In the genomic region with DNA sequence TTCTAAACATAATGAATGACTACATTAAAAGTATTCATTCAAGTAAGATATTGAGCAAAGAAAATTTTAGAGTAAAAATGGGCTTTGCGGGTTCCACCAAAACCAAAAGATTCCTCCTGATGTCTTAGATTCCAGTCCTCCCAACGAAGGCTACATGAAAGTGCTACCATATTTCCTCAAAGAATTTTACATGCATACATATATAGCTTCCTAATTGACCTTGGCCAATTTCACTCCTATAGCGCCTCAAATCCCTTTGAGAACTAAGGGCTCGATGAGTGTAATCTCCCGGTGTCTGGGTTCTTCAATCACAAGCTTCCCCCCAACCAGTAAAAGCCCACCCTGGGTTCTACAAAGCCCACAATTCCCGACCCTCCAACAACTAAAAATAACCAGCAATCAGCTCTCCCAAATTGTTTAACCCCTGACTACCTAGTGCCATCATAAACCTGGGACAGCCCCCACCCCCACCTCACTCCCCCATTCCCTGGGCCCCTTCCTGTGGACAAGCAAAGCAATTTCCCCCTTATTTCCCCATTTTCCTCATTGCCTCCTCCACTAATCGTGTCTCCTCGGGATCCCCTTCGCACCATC, we compare ENCODE assay signal across 8 cellular contexts. TPM values are rescaled to one million over a fixed set of nuclear protein-coding genes. Genes with fewer than 3 reads are reported as not detected.
A peak's percentile ranks its signal among the peaks of the same experiment; 100 is the strongest.
DNase-seq lines count a peak whose midpoint lies in the region; ATAC-seq and TF ChIP-seq lines count a peak whose summit lies in the region.

No MANE protein-coding gene starts in this region.

- intact Hi-C loops in gastrocnemius medialis (cut with DNase I; ENCODE audit: low total_unique reads): loop anchor here (5.0 kb wide), 3 partner anchors 50 to 325 kb away; partner anchors contain the start of gene BUD13

- no peak for TF ChIP-seq CTCF in fibroblast of the aortic adventitia (IDR thresholded peaks at IDR 0.05; ENCODE audit: insufficient read depth, low read length)
- TF ChIP-seq CTCF in gastrocnemius medialis (IDR thresholded peaks at IDR 0.05 in 4 of 5, conservative IDR thresholded peaks at IDR 0.05 in 1 of 5): no peak

- H3K4me3 ChIP-seq in GM23248: peak overlapping the region; percentile 81
- peak overlapping the region; percentile 87 for H3K4me3 ChIP-seq in fibroblast of the aortic adventitia (ENCODE audit: low read depth, low read length)
- H3K4me3 ChIP-seq in gastrocnemius medialis: peak overlapping the region; percentile 75 to 99 (median 88)

- peaks cover 5% of the 10 kb centered on the region for H3K36me3 Mint-ChIP-seq in T-helper 17 cell (ENCODE audit: low read depth)

- H3K9ac ChIP-seq in GM23248: peak overlapping the region; percentile 95

- H3K79me2 ChIP-seq in GM23248 (ENCODE audit: insufficient read depth): peaks cover 58% of the 10 kb centered on the region

- ATAC-seq in T-helper 17 cell: no peak
- ATAC-seq in gastrocnemius medialis: no peak
- ATAC-seq in GM18858 (IDR thresholded peaks at IDR 0.05; ENCODE audit: unreplicated experiment): no peak
- no peak for ATAC-seq in GM21381 (IDR thresholded peaks at IDR 0.05; ENCODE audit: unreplicated experiment)
- ATAC-seq in GM18505 (IDR thresholded peaks at IDR 0.05; ENCODE audit: unreplicated experiment): no peak
- ATAC-seq in GM21528 (IDR thresholded peaks at IDR 0.05; ENCODE audit: low FRiP score, unreplicated experiment): no peak

- H3K27ac ChIP-seq in GM23248 (peak overlapping the region; percentile 78), gastrocnemius medialis (peak overlapping the region; percentile 87 to 97 (median 90))

- H4K20me1 ChIP-seq in GM23248 (ENCODE audit: insufficient read depth): 0 out of 2 replicates have a peak, but pooled peaks cover under 1% of the 10 kb centered on the region

- DNase-seq in GM23248: peak; percentile 30
- no peak for DNase-seq in T-helper 17 cell
- DNase-seq in fibroblast of the aortic adventitia (ENCODE audit: low read depth): no peak
- DNase-seq in gastrocnemius medialis: no peak

- H3K27me3 ChIP-seq in GM23248 (replicated peaks; ENCODE audit: insufficient read depth) (no peaks in the 10 kb centered on the region), gastrocnemius medialis (no peaks in the 10 kb centered on the region)

- peaks cover 42% of the 10 kb centered on the region for H3K4me1 ChIP-seq in GM23248 (ENCODE audit: insufficient read depth)
- peaks cover 49 to 50% of the 10 kb centered on the region in 2 donors for H3K4me1 ChIP-seq in gastrocnemius medialis

- peak overlapping the region; percentile 80 for H3K4me2 ChIP-seq in GM23248 (ENCODE audit: unreplicated experiment)

- peak overlapping the region; percentile 100 for H3K4me3 Mint-ChIP-seq in T-helper 17 cell

- WGBS in GM23248 (ENCODE audit: low coverage in 1 of 2, low lambda C conversion rate in 2 of 2, missing lambda C conversion rate in 2 of 2), 2 experiments: 40 to 47% methylated on average over 9 of the region's 9 CpGs

- peaks cover 55% of the 10 kb centered on the region for H3K4me1 Mint-ChIP-seq in T-helper 17 cell

- H3F3A ChIP-seq in GM23248 (ENCODE audit: insufficient read depth): peaks cover 34% of the 10 kb centered on the region

- H3K27me3 Mint-ChIP-seq in T-helper 17 cell: no peaks in the 10 kb centered on the region

- in situ Hi-C loops in GM23248 (cut with MboI) (no loop called here), gastrocnemius medialis (cut with MboI; ENCODE audit: low sequenced_read_pairs in 4 of 4) (no loop called here)

- peak overlapping the region; percentile 98 for H3K27ac Mint-ChIP-seq in T-helper 17 cell

- peak overlapping the region; percentile 28 for H2AFZ ChIP-seq in GM23248

- H3K9me2 ChIP-seq in GM23248 (ENCODE audit: insufficient read depth): no peaks in the 10 kb centered on the region

- H3K36me3 ChIP-seq in GM23248 (ENCODE audit: low read depth) (no peaks in the 10 kb centered on the region), gastrocnemius medialis (no peaks in the 10 kb centered on the region)

- no peaks in the 10 kb centered on the region for H3K9me3 ChIP-seq in GM23248 (ENCODE audit: low read depth)
- H3K9me3 ChIP-seq in T-helper 17 cell (ENCODE audit: control insufficient read depth, low read length, poor library complexity, severe bottlenecking): no peaks in the 10 kb centered on the region
- no peaks in the 10 kb centered on the region for H3K9me3 ChIP-seq in gastrocnemius medialis

- TF ChIP-seq POLR2A in gastrocnemius medialis (IDR thresholded peaks at IDR 0.05): no peak
- no peak for TF ChIP-seq POLR2A in GM18505 (IDR thresholded peaks at IDR 0.05; ENCODE audit: borderline replicate concordance, extremely low read depth, insufficient read depth, insufficient read length)

RNA-seq across cellular contexts. Expression of gene SIK3, which starts 1.2 kb away (rescaled TPM):
- 13.3 and 15.5 TPM in 2 replicates for total RNA-seq in GM23248 (2014; rRNA removed; shearing (Covaris generic))
- 3.9 and 4.2 TPM in 2 replicates for polyA plus RNA-seq in GM23248 (2016; fragmentation: Nextera tagmentation; extraction: Ambion mirVana)
- total RNA-seq in T-helper 17 cell (10 to 100 TPM; 82.7 to 87.5 TPM), fibroblast of the aortic adventitia (ENCODE audit: low replicate concordance) (12.8 and 18.4 TPM in 2 replicates), gastrocnemius medialis (10 to 100 TPM; 34.4 to 42.4 (median 37.2) TPM)

RNA-seq across cellular contexts. Expression of gene PAFAH1B2, which starts 47.0 kb away (rescaled TPM):
- total RNA-seq in GM23248 (2014; rRNA removed; shearing (Covaris generic)): 124 and 140 TPM in 2 replicates
- polyA plus RNA-seq in GM23248 (2016; fragmentation: Nextera tagmentation; extraction: Ambion mirVana): 116 and 120 TPM in 2 replicates
- total RNA-seq in T-helper 17 cell (10 to 100 TPM; 31.1 to 43.4 TPM), fibroblast of the aortic adventitia (ENCODE audit: low replicate concordance) (161 and 328 TPM in 2 replicates), gastrocnemius medialis (10 to 100 TPM; 25.8 to 52.3 (median 35.2) TPM)
